In the genomic region with DNA sequence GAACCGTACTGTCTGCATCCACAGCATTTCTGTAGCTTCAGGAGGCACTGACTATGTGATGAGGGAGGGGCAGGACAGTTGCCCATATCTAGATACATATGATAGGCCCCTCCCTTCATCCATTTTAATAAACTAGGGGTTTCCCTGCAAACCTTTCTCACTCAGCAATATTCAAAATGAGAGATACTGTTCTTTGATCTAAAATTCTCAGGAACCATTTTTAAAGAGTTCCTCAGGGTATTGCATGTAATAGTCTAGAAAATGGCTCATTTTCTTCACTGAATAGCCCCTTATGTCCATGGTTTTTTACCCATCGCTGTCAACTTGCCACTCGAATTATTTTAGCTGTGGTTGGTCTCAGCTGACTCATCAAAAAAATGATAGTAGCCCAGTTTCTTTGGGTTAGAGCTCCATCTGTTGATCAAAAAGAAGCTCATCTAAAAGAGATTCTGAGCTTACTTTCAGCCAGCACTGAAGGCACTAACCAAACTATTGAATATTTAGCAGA, we compare ENCODE assay signal across 8 cellular contexts. TPM values are rescaled to one million over a fixed set of nuclear protein-coding genes. Genes with fewer than 3 reads are reported as not detected.
DNase-seq lines count a peak whose midpoint lies in the region; ATAC-seq and TF ChIP-seq lines count a peak whose summit lies in the region.

No MANE protein-coding gene starts in this region.

- H3K9me3 ChIP-seq in effector memory CD4-positive, alpha-beta T cell (ENCODE audit: control insufficient read depth, low read length) = no peaks in the 10 kb centered on the region

- H3K4me3 ChIP-seq in foreskin fibroblast (ENCODE audit: low read depth in 1 of 2, low read length in 2 of 2) = no peak overlapping the region
- H3K4me3 ChIP-seq in effector memory CD4-positive, alpha-beta T cell (ENCODE audit: insufficient read depth, low read depth, low read length, poor library complexity, severe bottlenecking) = no peak overlapping the region

- H3K27ac Mint-ChIP-seq in activated CD4-positive, alpha-beta T cell treated with anti-CD3 and anti-CD28 coated beads, Interleukin-2, amount 10 ng/mL, durations not matched to agents 7 days and 5 days = peak overlapping the region; percentile 23

- no peaks in the 10 kb centered on the region for H3K4me1 ChIP-seq in effector memory CD4-positive, alpha-beta T cell (ENCODE audit: control insufficient read depth, insufficient read depth, low read length, poor library complexity, severe bottlenecking)

- peaks cover 8% of the 10 kb centered on the region for H3K4me1 Mint-ChIP-seq in activated CD4-positive, alpha-beta T cell treated with anti-CD3 and anti-CD28 coated beads, Interleukin-2, amount 10 ng/mL, durations not matched to agents 7 days and 5 days

- no peaks in the 10 kb centered on the region for H3K9me3 Mint-ChIP-seq in activated CD4-positive, alpha-beta T cell treated with anti-CD3 and anti-CD28 coated beads, Interleukin-2, amount 10 ng/mL, durations not matched to agents 7 days and 5 days

- peak; percentile 62 for TF ChIP-seq CTCF in AG09319 (IDR thresholded peaks at IDR 0.05; ENCODE audit: low read depth, low read length)
- peak; percentile 56 for TF ChIP-seq CTCF in GM12872 (IDR thresholded peaks at IDR 0.05; ENCODE audit: insufficient read depth, low read depth, low read length)
- peak; percentile 54 for TF ChIP-seq CTCF in foreskin fibroblast (IDR thresholded peaks at IDR 0.05; ENCODE audit: low read depth, low read length)

- no peak overlapping the region for H3K4me3 Mint-ChIP-seq in activated CD4-positive, alpha-beta T cell treated with anti-CD3 and anti-CD28 coated beads, Interleukin-2, amount 10 ng/mL, durations not matched to agents 7 days and 5 days

- DNase-seq in AG09319 (ENCODE audit: extremely low read depth, low read depth) (peak; percentile 15), NCI-H2171 treated with DMSO at 0.1 percent for 48 hours (lab: John Stamatoyannopoulos, UW) (peak; percentile 82), foreskin fibroblast (peak; percentile 42 to 73), renal cortical epithelial cell (ENCODE audit: low read depth) (peak; percentile 74)
- DNase-seq in activated CD4-positive, alpha-beta T cell treated with anti-CD3 and anti-CD28 coated beads, Interleukin-2, amount 10 ng/mL, durations not matched to agents 7 days and 5 days = peak; percentile 27
- DNase-seq in effector memory CD4-positive, alpha-beta T cell = no peak

- no peak overlapping the region for H3K27ac ChIP-seq in effector memory CD4-positive, alpha-beta T cell (ENCODE audit: insufficient read depth, low read length, poor library complexity, severe bottlenecking)

- H3K27me3 Mint-ChIP-seq in activated CD4-positive, alpha-beta T cell treated with anti-CD3 and anti-CD28 coated beads, Interleukin-2, amount 10 ng/mL, durations not matched to agents 7 days and 5 days = no peaks in the 10 kb centered on the region

- H3K27me3 ChIP-seq in effector memory CD4-positive, alpha-beta T cell (replicated peaks; ENCODE audit: control insufficient read depth, insufficient read depth, low read length, poor library complexity, severe bottlenecking) = no peaks in the 10 kb centered on the region

- POLR2A ChIA-PET in activated CD4-positive, alpha-beta T cell treated with anti-CD3 and anti-CD28 coated beads, Interleukin-2, amount 10 ng/mL, durations not matched to agents 7 days and 5 days (lab: Charles Lee) = interaction anchor here (0.6 to 0.8 kb wide), 2 partner anchors 216 to 390 kb away, joined by 4 to 7 read pairs; no protein-coding TSS in a partner anchor

- no peak for ATAC-seq in HG03045 (IDR thresholded peaks at IDR 0.05; ENCODE audit: unreplicated experiment)

- no peaks in the 10 kb centered on the region for H3K36me3 ChIP-seq in effector memory CD4-positive, alpha-beta T cell (ENCODE audit: control insufficient read depth, insufficient read depth, low read length)

- CTCF ChIA-PET in activated CD4-positive, alpha-beta T cell treated with anti-CD3 and anti-CD28 coated beads, Interleukin-2, amount 10 ng/mL, durations not matched to agents 7 days and 5 days (lab: Charles Lee) = interaction anchor here (0.6 to 1.7 kb wide), 28 partner anchors 9 to 905 kb away, joined by 3 to 11 read pairs (median 4); partner anchors contain the start of genes DNAJB7, MRTFA and ST13

- no peaks in the 10 kb centered on the region for H3K36me3 Mint-ChIP-seq in activated CD4-positive, alpha-beta T cell treated with anti-CD3 and anti-CD28 coated beads, Interleukin-2, amount 10 ng/mL, durations not matched to agents 7 days and 5 days (ENCODE audit: low read depth)

RNA-seq across cellular contexts. Expression of gene DNAJB7, which starts 37.0 kb away (rescaled TPM):
- total RNA-seq in activated CD4-positive, alpha-beta T cell treated with anti-CD3 and anti-CD28 coated beads, Interleukin-2, amount 10 ng/mL, durations not matched to agents 7 days and 5 days = not detected
- total RNA-seq in renal cortical epithelial cell = not detected in 2 replicates

RNA-seq across cellular contexts. Expression of gene XPNPEP3, which starts 42.0 kb away (rescaled TPM):
- total RNA-seq in activated CD4-positive, alpha-beta T cell treated with anti-CD3 and anti-CD28 coated beads, Interleukin-2, amount 10 ng/mL, durations not matched to agents 7 days and 5 days = 10 to 100 TPM; 11.9 to 17.8 TPM
- 3.5 and 14.7 TPM in 2 replicates for total RNA-seq in renal cortical epithelial cell

RNA-seq across cellular contexts. Expression of gene ST13, which starts 42.5 kb away (rescaled TPM):
- 100 to 1,000 TPM; 147 to 180 TPM for total RNA-seq in activated CD4-positive, alpha-beta T cell treated with anti-CD3 and anti-CD28 coated beads, Interleukin-2, amount 10 ng/mL, durations not matched to agents 7 days and 5 days
- total RNA-seq in renal cortical epithelial cell = 158 and 255 TPM in 2 replicates

RNA-seq across cellular contexts. Expression of gene RBX1, which starts 52.3 kb away (rescaled TPM):
- 10 to 100 TPM; 71.5 to 81.1 TPM for total RNA-seq in activated CD4-positive, alpha-beta T cell treated with anti-CD3 and anti-CD28 coated beads, Interleukin-2, amount 10 ng/mL, durations not matched to agents 7 days and 5 days
- 36.6 and 123 TPM in 2 replicates for total RNA-seq in renal cortical epithelial cell

Comparison
In these comparisons a context has a peak if more than half of its experiments do, and no peak if none do; other contexts are left out.
1. DNase-seq: peak in AG09319 (single experiment), NCI-H2171 treated with DMSO at 0.1 percent for 48 hours (single experiment), activated CD4-positive, alpha-beta T cell treated with anti-CD3 and anti-CD28 coated beads, Interleukin-2, amount 10 ng/mL, durations not matched to agents 7 days and 5 days (single experiment), foreskin fibroblast (2 of 2) and renal cortical epithelial cell (single experiment); none in effector memory CD4-positive, alpha-beta T cell (0 of 3).
2. Peak in every context shown above with its lines, with median percentiles within 50 percentile points of each other: CTCF ChIP-seq.